8 cellular contexts compared by ENCODE assay signal in genomic region chr3:51384730-51385473, GRCh38. TPM values are rescaled to one million over a fixed set of nuclear protein-coding genes. Genes with fewer than 3 reads are reported as not detected.
DNase-seq lines count a peak whose midpoint lies in the region; ATAC-seq and TF ChIP-seq lines count a peak whose summit lies in the region.

MANF (plus strand) TSS chr3:51385291; CDS start chr3:51385343, 52 bp downstream.

- H3K4me3 Mint-ChIP-seq in activated naive CD4-positive, alpha-beta T cell treated with anti-CD3 and anti-CD28 coated beads, Interleukin-2, amount 50 U/mL, for 24 hours = peak within 1 kb of the TSS; percentile 93

- H3K9me3 ChIP-seq in suprapubic skin = no peaks in the 10 kb centered on the region

- ATAC-seq in HG02588 (IDR thresholded peaks at IDR 0.05; ENCODE audit: unreplicated experiment) = peak; percentile 97
- peak; percentile 97 for ATAC-seq in SK-N-SH treated with all-trans-retinoic acid at 6 μM for 48 hours

- peaks cover 48% of the 10 kb centered on the region for H3K4me1 Mint-ChIP-seq in activated naive CD4-positive, alpha-beta T cell treated with anti-CD3 and anti-CD28 coated beads, Interleukin-2, amount 50 U/mL, for 24 hours

- peak within 1 kb of the TSS; percentile 85 for H3K27ac ChIP-seq in suprapubic skin

- H3K36me3 ChIP-seq in suprapubic skin = peaks cover 15% of the 10 kb centered on the region

- 1% methylated on average over 16 of the region's 65 CpGs for WGBS in suprapubic skin

- DNase-seq in NCI-H1092 (lab: John Stamatoyannopoulos, UW) (peak; percentile 93), germinal center (ENCODE audit: low spot score) (peak; percentile 100), nucleus accumbens (lab: John Stamatoyannopoulos, UW) (peak; percentile 70 to 99 (median 97)), suprapubic skin (ENCODE audit: low spot score in 2 of 2) (peak; percentile 99)

- peaks cover 12% of the 10 kb centered on the region for H3K36me3 Mint-ChIP-seq in activated naive CD4-positive, alpha-beta T cell treated with anti-CD3 and anti-CD28 coated beads, Interleukin-2, amount 50 U/mL, for 24 hours

- H3K4me1 ChIP-seq in suprapubic skin = peaks cover 54% of the 10 kb centered on the region

- no peaks in the 10 kb centered on the region for H3K9me3 Mint-ChIP-seq in activated naive CD4-positive, alpha-beta T cell treated with anti-CD3 and anti-CD28 coated beads, Interleukin-2, amount 50 U/mL, for 24 hours

- no peak for TF ChIP-seq CTCF in suprapubic skin (IDR thresholded peaks at IDR 0.05)

- peak within 1 kb of the TSS; percentile 96 for H3K27ac Mint-ChIP-seq in activated naive CD4-positive, alpha-beta T cell treated with anti-CD3 and anti-CD28 coated beads, Interleukin-2, amount 50 U/mL, for 24 hours

- H3K4me3 ChIP-seq in GM08714 (ENCODE audit: low read length) = peak within 1 kb of the TSS; percentile 88
- peak within 1 kb of the TSS; percentile 75 for H3K4me3 ChIP-seq in suprapubic skin

- H3K27me3 ChIP-seq in suprapubic skin = no peaks in the 10 kb centered on the region

- TF ChIP-seq POLR2A in suprapubic skin (IDR thresholded peaks at IDR 0.05) = peak; percentile 7 to 51

- no peak for TF ChIP-seq EP300 in suprapubic skin (IDR thresholded peaks at IDR 0.05)

- H3K27me3 Mint-ChIP-seq in activated naive CD4-positive, alpha-beta T cell treated with anti-CD3 and anti-CD28 coated beads, Interleukin-2, amount 50 U/mL, for 24 hours = no peaks in the 10 kb centered on the region

TF ChIP-seq in SK-N-SH treated with all-trans-retinoic acid at 6 μM for 48 hours, 23 proteins besides CTCF, POLR2A, EP300 and RAD21:
- no peak for TF ChIP-seq CSDC2 (CRISPR knock-in tag; IDR thresholded peaks at IDR 0.05)
- no peak for TF ChIP-seq TCF4 (CRISPR knock-in tag; IDR thresholded peaks at IDR 0.05; ENCODE audit: borderline replicate concordance)
- no peak for TF ChIP-seq ZNF70 (CRISPR knock-in tag; IDR thresholded peaks at IDR 0.05)
- no peak for TF ChIP-seq POU6F1 (CRISPR knock-in tag; IDR thresholded peaks at IDR 0.05; ENCODE audit: borderline replicate concordance, low read depth)
- no peak for TF ChIP-seq ZNF8 (CRISPR knock-in tag; IDR thresholded peaks at IDR 0.05)
- TF ChIP-seq, protein P1, sequence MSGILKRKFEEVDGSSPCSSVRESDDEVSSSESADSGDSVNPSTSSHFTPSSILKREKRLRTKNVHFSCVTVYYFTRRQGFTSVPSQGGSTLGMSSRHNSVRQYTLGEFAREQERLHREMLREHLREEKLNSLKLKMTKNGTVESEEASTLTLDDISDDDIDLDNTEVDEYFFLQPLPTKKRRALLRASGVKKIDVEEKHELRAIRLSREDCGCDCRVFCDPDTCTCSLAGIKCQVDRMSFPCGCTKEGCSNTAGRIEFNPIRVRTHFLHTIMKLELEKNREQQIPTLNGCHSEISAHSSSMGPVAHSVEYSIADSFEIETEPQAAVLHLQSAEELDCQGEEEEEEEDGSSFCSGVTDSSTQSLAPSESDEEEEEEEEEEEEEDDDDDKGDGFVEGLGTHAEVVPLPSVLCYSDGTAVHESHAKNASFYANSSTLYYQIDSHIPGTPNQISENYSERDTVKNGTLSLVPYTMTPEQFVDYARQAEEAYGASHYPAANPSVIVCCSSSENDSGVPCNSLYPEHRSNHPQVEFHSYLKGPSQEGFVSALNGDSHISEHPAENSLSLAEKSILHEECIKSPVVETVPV (CRISPR knock-in tag; IDR thresholded peaks at IDR 0.05) = no peak
- TF ChIP-seq ZFP30 (CRISPR knock-in tag; IDR thresholded peaks at IDR 0.05) = no peak
- TF ChIP-seq BACH2 (CRISPR knock-in tag; IDR thresholded peaks at IDR 0.05; ENCODE audit: borderline replicate concordance) = no peak
- no peak for TF ChIP-seq GLIS3 (CRISPR knock-in tag; IDR thresholded peaks at IDR 0.05)

RNA-seq across cellular contexts. Expression of gene MANF, which starts in this region (rescaled TPM):
- total RNA-seq in suprapubic skin = 10 to 100 TPM; 21.7 to 64.0 (median 52.8) TPM

Comparison
In these comparisons a context has a peak if more than half of its experiments do, and no peak if none do; other contexts are left out.
1. Peak in every context shown above with its lines: DNase-seq, ATAC-seq, H3K4me3 ChIP-seq and H3K27ac ChIP-seq.